Comparison of ENCODE assay signal across 12 cellular contexts in the genomic region with DNA sequence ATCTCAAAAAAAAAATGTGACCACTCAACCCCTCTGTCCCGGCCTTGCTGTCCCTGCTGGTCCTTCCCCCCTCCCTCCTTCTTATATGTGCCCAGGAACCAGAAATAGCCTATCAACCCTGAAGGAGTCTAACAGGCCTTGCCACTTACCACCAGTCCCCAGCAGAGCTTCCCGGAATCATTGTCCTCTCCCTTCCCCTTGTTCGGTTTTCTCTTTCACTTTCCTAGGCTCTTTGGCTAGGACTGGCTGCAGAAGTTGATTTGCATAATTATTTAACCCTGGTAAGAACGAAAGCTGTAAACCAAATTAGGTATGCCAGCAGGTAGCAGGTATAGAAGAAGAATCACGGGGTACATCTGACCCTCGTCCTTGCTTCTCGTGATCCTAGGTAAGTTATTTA.
DNase-seq lines count a peak whose midpoint lies in the region; ATAC-seq, FAIRE-seq and TF ChIP-seq lines count a peak whose summit lies in the region.
"Had no signal": no experiment of that assay in that cellular context is flagged by ENCODE, and none has a peak within 500 bp of the region (broad histone marks: within the 10 kb centered on the region; RNA-seq: fewer than 3 reads in every experiment).

No MANE protein-coding gene starts in this region.

- H3K9me3 ChIP-seq in psoas muscle (no peaks in the 10 kb centered on the region), kidney (ENCODE audit: control insufficient read depth in 1 of 2, low read length in 2 of 2) (no peaks in the 10 kb centered on the region)

- no peak for TF ChIP-seq CTCF in psoas muscle (IDR thresholded peaks at IDR 0.05)
- TF ChIP-seq CTCF in kidney (IDR thresholded peaks at IDR 0.05; ENCODE audit: borderline replicate concordance, extremely low read depth, insufficient read depth) = no peak

- H3K36me3 ChIP-seq in psoas muscle (ENCODE audit: insufficient read depth in 1 of 2, low read depth in 1 of 2) = no peaks in the 10 kb centered on the region
- H3K36me3 ChIP-seq in kidney (ENCODE audit: control insufficient read depth in 1 of 2, insufficient read depth in 2 of 2, low read length in 2 of 2) = no peaks in the 10 kb centered on the region

- H3K27ac Mint-ChIP-seq in activated CD4-positive, alpha-beta T cell treated with anti-CD3 and anti-CD28 coated beads for 36 hours = no peak overlapping the region

- DNase-seq in psoas muscle = no peak
- no peak for DNase-seq in mucosa of gallbladder (ENCODE audit: low spot score)
- DNase-seq in activated CD4-positive, alpha-beta T cell treated with anti-CD3 and anti-CD28 coated beads for 36 hours = no peak
- no peak for DNase-seq in kidney
- DNase-seq in sciatic nerve (ENCODE audit: low spot score) = no peak
- DNase-seq: aorta, left colon, NCI-H187, retina had no signal

- H3K4me1 ChIP-seq in psoas muscle = peaks cover 27% of the 10 kb centered on the region
- H3K4me1 ChIP-seq in kidney (ENCODE audit: control insufficient read depth in 1 of 2, insufficient read depth in 1 of 2, low read depth in 1 of 2, low read length in 2 of 2) = peaks cover 0 to 9% of the 10 kb centered on the region in 2 donors

- 82 to 92% (median 88%) methylated on average over 7 of the region's 7 CpGs for WGBS in psoas muscle, 3 donors

- H3K36me3 Mint-ChIP-seq in activated CD4-positive, alpha-beta T cell treated with anti-CD3 and anti-CD28 coated beads for 36 hours (ENCODE audit: low read depth) = no peaks in the 10 kb centered on the region

- H3K4me1 Mint-ChIP-seq in activated CD4-positive, alpha-beta T cell treated with anti-CD3 and anti-CD28 coated beads for 36 hours = no peaks in the 10 kb centered on the region

- no peaks in the 10 kb centered on the region for H3K27me3 ChIP-seq in psoas muscle (ENCODE audit: insufficient read depth in 3 of 3, low read length in 2 of 3)

- no peak overlapping the region for H3K4me3 Mint-ChIP-seq in activated CD4-positive, alpha-beta T cell treated with anti-CD3 and anti-CD28 coated beads for 36 hours

- FAIRE-seq in kidney (lab: Jason Lieb, UNC) = no peak

- H3K4me3 ChIP-seq in psoas muscle = no peak overlapping the region
- H3K4me3 ChIP-seq in kidney (ENCODE audit: low read length in 2 of 2) = no peak overlapping the region

- H3K9me3 Mint-ChIP-seq in activated CD4-positive, alpha-beta T cell treated with anti-CD3 and anti-CD28 coated beads for 36 hours (ENCODE audit: low read depth) = no peaks in the 10 kb centered on the region

- POLR2A ChIA-PET in activated CD4-positive, alpha-beta T cell treated with anti-CD3 and anti-CD28 coated beads for 36 hours (lab: Charles Lee) = no interaction called here

- intact Hi-C loops in psoas muscle (cut with DNase I) = loop anchor here in 1 of 2 donors (5.0 kb wide), 1 partner anchor 55 kb away; no protein-coding TSS in a partner anchor
- intact Hi-C loops in activated CD4-positive, alpha-beta T cell treated with anti-CD3 and anti-CD28 coated beads for 36 hours (cut with DNase I, micrococcal nuclease) = no loop called here
- intact Hi-C loops in kidney (cut with DNase I) = no loop called here
- intact Hi-C loops in sciatic nerve (cut with DNase I) = no loop called here

- H3K27ac ChIP-seq in psoas muscle (peak overlapping the region; percentile 78), kidney (ENCODE audit: low read depth in 2 of 2, low read length in 2 of 2) (no peak overlapping the region)

- ATAC-seq in GM18909 (IDR thresholded peaks at IDR 0.05; ENCODE audit: poor library complexity, unreplicated experiment) = peak; percentile 94
- peak; percentile 90 for ATAC-seq in HG02588 (IDR thresholded peaks at IDR 0.05; ENCODE audit: unreplicated experiment)
- peak; percentile 63 for ATAC-seq in HG03469 (IDR thresholded peaks at IDR 0.05; ENCODE audit: unreplicated experiment)
- ATAC-seq in psoas muscle = peak in 1 of 4 donors; percentile 9
- no peak for ATAC-seq in activated CD4-positive, alpha-beta T cell treated with anti-CD3 and anti-CD28 coated beads for 36 hours
- ATAC-seq in sciatic nerve = no peak
- ATAC-seq: left colon had no signal

- peaks cover 12% of the 10 kb centered on the region for H3K27me3 Mint-ChIP-seq in activated CD4-positive, alpha-beta T cell treated with anti-CD3 and anti-CD28 coated beads for 36 hours

- no peak overlapping the region for H3K9ac ChIP-seq in kidney (ENCODE audit: low read length in 2 of 2)

- CTCF ChIA-PET in activated CD4-positive, alpha-beta T cell treated with anti-CD3 and anti-CD28 coated beads for 36 hours (lab: Charles Lee) = interaction anchor here (0.6 to 1.5 kb wide), 3 partner anchors 14 to 25 kb away, joined by 4 to 6 read pairs (median 5); no protein-coding TSS in a partner anchor

Comparison
In these comparisons a context has a peak if more than half of its experiments do, and no peak if none do; other contexts are left out.
1. ATAC-seq: peak in GM18909 (single experiment), HG02588 (single experiment) and HG03469 (single experiment); none in activated CD4-positive, alpha-beta T cell treated with anti-CD3 and anti-CD28 coated beads for 36 hours (single experiment) and sciatic nerve (single experiment).